In the genomic region with DNA sequence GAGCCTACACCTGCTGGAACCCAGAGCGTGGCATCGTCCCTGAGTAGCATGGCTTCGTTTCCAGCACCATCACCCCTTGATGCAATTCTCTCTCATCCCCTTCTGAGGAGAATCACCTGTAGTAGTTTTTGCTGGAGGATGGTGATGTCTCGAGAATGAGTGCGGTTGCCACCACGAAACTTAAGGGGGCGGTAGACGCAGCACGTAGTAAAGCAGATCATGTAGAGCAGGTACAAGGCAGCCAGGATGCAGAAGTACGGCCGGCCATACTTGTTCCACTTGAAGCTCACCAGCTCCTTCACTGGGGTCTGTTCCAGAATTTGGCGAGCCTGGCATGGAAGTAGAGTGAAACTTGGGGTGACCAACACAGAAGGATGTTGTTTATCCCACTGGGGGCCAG, we compare ENCODE assay signal across 22 cellular contexts. TPM values are rescaled to one million over a fixed set of nuclear protein-coding genes. Genes with fewer than 3 reads are reported as not detected.
DNase-seq lines count a peak whose midpoint lies in the region; ATAC-seq, FAIRE-seq and TF ChIP-seq lines count a peak whose summit lies in the region.
"Had no signal": no experiment of that assay in that cellular context is flagged by ENCODE, and none has a peak within 500 bp of the region (broad histone marks: within the 10 kb centered on the region; RNA-seq: fewer than 3 reads in every experiment).

No MANE protein-coding gene starts in this region.

- no peak overlapping the region for H4K91ac ChIP-seq in H1 (replicated peaks; ENCODE audit: insufficient read length, low read length)

- H2BK12ac ChIP-seq in H1 (ENCODE audit: low read depth, low read length) = no peak overlapping the region

- H3K79me2 ChIP-seq in MM.1S (ENCODE audit: low read length) (no peaks in the 10 kb centered on the region), H1 (ENCODE audit: control insufficient read depth in 1 of 2, insufficient read depth in 2 of 2, low read length in 2 of 2) (no peaks in the 10 kb centered on the region)

- 58% methylated on average over 12 of the region's 12 CpGs; no CpG with 5 or more reads in 1 of the 2 experiments for WGBS in H1 (ENCODE audit: extremely low coverage in 1 of 2, insufficient coverage in 1 of 2, insufficient read length in 1 of 2, insufficient replicate concordance in 2 of 2, low coverage in 1 of 2, low lambda C conversion rate in 2 of 2, missing lambda C conversion rate in 1 of 2), 2 experiments

- no peaks in the 10 kb centered on the region for H3K23me2 ChIP-seq in H1 (ENCODE audit: low read depth, low read length)

- H3K27ac Mint-ChIP-seq in activated naive CD4-positive, alpha-beta T cell treated with anti-CD3 and anti-CD28 coated beads, Interleukin-2, amount 10 ng/mL, durations not matched to agents 7 days and 5 days = no peak overlapping the region
- H3K27ac Mint-ChIP-seq in activated naive CD4-positive, alpha-beta T cell treated with anti-CD3 and anti-CD28 coated beads for 36 hours = no peak overlapping the region
- H3K27ac Mint-ChIP-seq in natural killer cell = no peak overlapping the region
- H3K27ac Mint-ChIP-seq: stimulated activated memory B cell treated with anti-CD40 and anti-IgM and Interleukin-4, amounts not matched to agents 10 μg/mL and 1 μg/mL and 100 μg/mL, for 72 hours had no signal

- H3K4ac ChIP-seq in H1 (replicated peaks; ENCODE audit: insufficient read length, low read depth, low read length) = no peak overlapping the region

- H3K36me3 ChIP-seq in MM.1S (replicated peaks; ENCODE audit: insufficient read depth, low read length) (no peaks in the 10 kb centered on the region), H1 (ENCODE audit: control insufficient read depth in 2 of 4, insufficient read depth in 4 of 4, low read length in 3 of 4) (no peaks in the 10 kb centered on the region)
- H3K36me3 ChIP-seq: transverse colon had no signal

- H2BK20ac ChIP-seq in H1 (ENCODE audit: low read length) = no peak overlapping the region

- no peak overlapping the region for H3K56ac ChIP-seq in H1 (replicated peaks; ENCODE audit: insufficient read length, low read depth, low read length)

- H3K9me2 ChIP-seq in MM.1S (replicated peaks; ENCODE audit: insufficient read depth, low read length) = no peaks in the 10 kb centered on the region

- H3K4me1 Mint-ChIP-seq in activated naive CD4-positive, alpha-beta T cell treated with anti-CD3 and anti-CD28 coated beads, Interleukin-2, amount 10 ng/mL, durations not matched to agents 7 days and 5 days = no peaks in the 10 kb centered on the region
- H3K4me1 Mint-ChIP-seq in activated naive CD4-positive, alpha-beta T cell treated with anti-CD3 and anti-CD28 coated beads for 36 hours (ENCODE audit: low read depth) = no peaks in the 10 kb centered on the region
- H3K4me1 Mint-ChIP-seq in natural killer cell = no peaks in the 10 kb centered on the region

- peak; percentile 26 for DNase-seq in activated naive CD4-positive, alpha-beta T cell treated with anti-CD3 and anti-CD28 coated beads, Interleukin-2, amount 10 ng/mL, durations not matched to agents 7 days and 5 days
- no peak for DNase-seq in activated naive CD4-positive, alpha-beta T cell treated with anti-CD3 and anti-CD28 coated beads for 36 hours
- DNase-seq in MM.1S (no peak), H1 (ENCODE audit: low read depth in 1 of 2, low spot score in 2 of 2) (peak; percentile 23 to 72), AML-193 (lab: John Stamatoyannopoulos, UW) (no peak), natural killer cell (no peak), NCI-H128 (lab: John Stamatoyannopoulos, UW; ENCODE audit: unreplicated experiment) (no peak)
- DNase-seq: activated CD4-positive, alpha-beta T cell treated with anti-CD3 and anti-CD28 coated beads for 1 hour; activated naive CD4-positive, alpha-beta T cell; foreskin melanocyte; GF-D8; naive B cell; NCI-H1417; NCI-H2171; NK-92 treated with Interleukin-12 subunit alpha and Interleukin-12 subunit beta, amount 100 ng/mL, for 24 hours; psoas muscle; Right ventricle myocardium superior; transverse colon had no signal

- H3K9me3 ChIP-seq in MM.1S (replicated peaks; ENCODE audit: insufficient read depth, low read length) = no peaks in the 10 kb centered on the region
- H3K9me3 ChIP-seq in H1 (ENCODE audit: insufficient read depth in 2 of 2, low read depth in 1 of 2, low read length in 1 of 2) = no peaks in the 10 kb centered on the region
- H3K9me3 ChIP-seq: psoas muscle, transverse colon had no signal

- no peak overlapping the region for H3K27ac ChIP-seq in MM.1S (ENCODE audit: low read length)
- no peak overlapping the region for H3K27ac ChIP-seq in H1 (ENCODE audit: low read depth, low read length)
- H3K27ac ChIP-seq: psoas muscle, transverse colon had no signal

- H3K79me1 ChIP-seq in H1 (ENCODE audit: low read depth, low read length) = no peaks in the 10 kb centered on the region

- H3K9me3 Mint-ChIP-seq in activated naive CD4-positive, alpha-beta T cell treated with anti-CD3 and anti-CD28 coated beads, Interleukin-2, amount 10 ng/mL, durations not matched to agents 7 days and 5 days = no peaks in the 10 kb centered on the region
- H3K9me3 Mint-ChIP-seq in activated naive CD4-positive, alpha-beta T cell treated with anti-CD3 and anti-CD28 coated beads for 36 hours = no peaks in the 10 kb centered on the region
- no peaks in the 10 kb centered on the region for H3K9me3 Mint-ChIP-seq in natural killer cell

- no peak for ATAC-seq in HG03139 (IDR thresholded peaks at IDR 0.05; ENCODE audit: unreplicated experiment)
- ATAC-seq in natural killer cell = no peak
- ATAC-seq: psoas muscle; stimulated activated memory B cell treated with anti-CD40 and anti-IgM and Interleukin-4, amounts not matched to agents 10 μg/mL and 1 μg/mL and 100 μg/mL, for 72 hours had no signal

- peak; percentile 33 to 47 for TF ChIP-seq RAD21 in H1 (IDR thresholded peaks at IDR 0.05 in 1 of 2, conservative IDR thresholded peaks at IDR 0.05 in 1 of 2; ENCODE audit: low read depth in 2 of 2, low read length in 2 of 2)

- no peaks in the 10 kb centered on the region for H3K36me3 Mint-ChIP-seq in activated naive CD4-positive, alpha-beta T cell treated with anti-CD3 and anti-CD28 coated beads, Interleukin-2, amount 10 ng/mL, durations not matched to agents 7 days and 5 days
- no peaks in the 10 kb centered on the region for H3K36me3 Mint-ChIP-seq in activated naive CD4-positive, alpha-beta T cell treated with anti-CD3 and anti-CD28 coated beads for 36 hours (ENCODE audit: low read depth)
- no peaks in the 10 kb centered on the region for H3K36me3 Mint-ChIP-seq in natural killer cell
- H3K36me3 Mint-ChIP-seq: naive B cell; stimulated activated memory B cell treated with anti-CD40 and anti-IgM and Interleukin-4, amounts not matched to agents 10 μg/mL and 1 μg/mL and 100 μg/mL, for 72 hours had no signal

- H2BK120ac ChIP-seq in H1 (replicated peaks; ENCODE audit: low read depth, low read length) = no peak overlapping the region

- no peak overlapping the region for H4K5ac ChIP-seq in H1 (ENCODE audit: insufficient read length, low read depth, low read length)

- intact Hi-C loops in activated naive CD4-positive, alpha-beta T cell treated with anti-CD3 and anti-CD28 coated beads for 36 hours (cut with micrococcal nuclease) = no loop called here
- intact Hi-C loops in natural killer cell (cut with micrococcal nuclease) = no loop called here

- no peak overlapping the region for H4K8ac ChIP-seq in H1 (ENCODE audit: extremely low read depth, insufficient read depth, low read length)

- CTCF ChIA-PET in activated naive CD4-positive, alpha-beta T cell treated with anti-CD3 and anti-CD28 coated beads, Interleukin-2, amount 10 ng/mL, durations not matched to agents 7 days and 5 days (lab: Charles Lee) = interaction anchor here (1.1 kb wide), 1 partner anchor 27 kb away, joined by 3 read pairs; no protein-coding TSS in a partner anchor
- CTCF ChIA-PET in activated naive CD4-positive, alpha-beta T cell treated with anti-CD3 and anti-CD28 coated beads for 36 hours (lab: Charles Lee) = interaction anchor here (0.6 to 1.1 kb wide), 3 partner anchors 9 to 106 kb away, joined by 3 to 5 read pairs (median 3); no protein-coding TSS in a partner anchor
- CTCF ChIA-PET in H1 (lab: Charles Lee; ENCODE audit: partially characterized antibody) = interaction anchor here (0.6 to 3.6 kb wide), 39 partner anchors 10 to 391 kb away, joined by 3 to 36 read pairs (median 5); a partner anchor contains a TSS

- POLR2A ChIA-PET in H1 (lab: Charles Lee; ENCODE audit: partially characterized antibody) = interaction anchor here (0.8 to 0.9 kb wide), 2 partner anchors 37 to 48 kb away, joined by 3 read pairs; no protein-coding TSS in a partner anchor

- no peak for TF ChIP-seq POLR2A in H1 (IDR thresholded peaks at IDR 0.05; ENCODE audit: control extremely low read depth in 1 of 2, low read depth in 2 of 2, low read length in 2 of 2)

- no peak overlapping the region for H3K18ac ChIP-seq in H1 (ENCODE audit: extremely low read depth, low read length)

- no peak overlapping the region for H3K4me3 Mint-ChIP-seq in activated naive CD4-positive, alpha-beta T cell treated with anti-CD3 and anti-CD28 coated beads, Interleukin-2, amount 10 ng/mL, durations not matched to agents 7 days and 5 days
- no peak overlapping the region for H3K4me3 Mint-ChIP-seq in activated naive CD4-positive, alpha-beta T cell treated with anti-CD3 and anti-CD28 coated beads for 36 hours
- H3K4me3 Mint-ChIP-seq in natural killer cell = no peak overlapping the region
- H3K4me3 Mint-ChIP-seq: stimulated activated memory B cell treated with anti-CD40 and anti-IgM and Interleukin-4, amounts not matched to agents 10 μg/mL and 1 μg/mL and 100 μg/mL, for 72 hours had no signal

- H3K14ac ChIP-seq in H1 (ENCODE audit: insufficient read length) = no peak overlapping the region

- H3K4me1 ChIP-seq in MM.1S (ENCODE audit: low read length) = no peaks in the 10 kb centered on the region
- H3K4me1 ChIP-seq in H1 (replicated peaks in 1 of 4; ENCODE audit: control insufficient read depth in 3 of 4, insufficient read depth in 4 of 4, low read length in 3 of 4) = no peaks in the 10 kb centered on the region
- H3K4me1 ChIP-seq: psoas muscle, transverse colon had no signal

- H2AFZ ChIP-seq in MM.1S (ENCODE audit: low read length) (no peak overlapping the region), H1 (ENCODE audit: low read length) (no peak overlapping the region)

- H3K4me2 ChIP-seq in MM.1S (ENCODE audit: low read depth, low read length) (no peak overlapping the region), H1 (ENCODE audit: insufficient read depth in 1 of 2, low read depth in 2 of 2, low read length in 2 of 2) (no peak overlapping the region)

- no peak overlapping the region for H3K4me3 ChIP-seq in MM.1S (ENCODE audit: low read length)
- no peak overlapping the region for H3K4me3 ChIP-seq in H1 (ENCODE audit: extremely low read depth in 1 of 4, insufficient read depth in 2 of 4, low read depth in 3 of 4, low read length in 4 of 4)
- H3K4me3 ChIP-seq: lung, psoas muscle, transverse colon had no signal

- H2BK5ac ChIP-seq in H1 (ENCODE audit: low read depth, low read length) = no peak overlapping the region

- TF ChIP-seq CTCF in MM.1S (IDR thresholded peaks at IDR 0.05; ENCODE audit: low read length) (peak; percentile 24), H1 (IDR thresholded peaks at IDR 0.05; ENCODE audit: control extremely low read depth in 1 of 3, insufficient read depth in 1 of 3, low read depth in 1 of 3, low read length in 3 of 3) (peak; percentile 71 to 81 (median 77)), natural killer cell (IDR thresholded peaks at IDR 0.05) (no peak)

- H3K23ac ChIP-seq in H1 (ENCODE audit: insufficient read length) = no peak overlapping the region

- peaks cover 9% of the 10 kb centered on the region for H3K27me3 Mint-ChIP-seq in activated naive CD4-positive, alpha-beta T cell treated with anti-CD3 and anti-CD28 coated beads, Interleukin-2, amount 10 ng/mL, durations not matched to agents 7 days and 5 days
- no peaks in the 10 kb centered on the region for H3K27me3 Mint-ChIP-seq in activated naive CD4-positive, alpha-beta T cell treated with anti-CD3 and anti-CD28 coated beads for 36 hours (ENCODE audit: low read depth)
- peaks cover 3 to 6% of the 10 kb centered on the region in 2 donors for H3K27me3 Mint-ChIP-seq in natural killer cell (ENCODE audit: low read depth in 2 of 2)
- H3K27me3 Mint-ChIP-seq: stimulated activated memory B cell treated with anti-CD40 and anti-IgM and Interleukin-4, amounts not matched to agents 10 μg/mL and 1 μg/mL and 100 μg/mL, for 72 hours had no signal

- H3K27me3 ChIP-seq in MM.1S (replicated peaks; ENCODE audit: insufficient read depth, low read length) = no peaks in the 10 kb centered on the region
- peaks cover 0 to 8% (median 0%) of the 10 kb centered on the region in 4 experiments; a peak in 4 of 7 replicates for H3K27me3 ChIP-seq in H1 (replicated peaks in 1 of 4; ENCODE audit: control insufficient read depth in 3 of 4, extremely low read depth in 1 of 4, insufficient read depth in 3 of 4, low read length in 3 of 4)
- H3K27me3 ChIP-seq: transverse colon had no signal

- no peak for FAIRE-seq in H1 (lab: Jason Lieb, UNC)
- FAIRE-seq: colon had no signal

- H2AK5ac ChIP-seq in H1 (ENCODE audit: low read depth, low read length) = no peak overlapping the region

- H3F3A ChIP-seq in MM.1S (ENCODE audit: insufficient read depth, low read length) = no peaks in the 10 kb centered on the region

- no peak overlapping the region for H2BK15ac ChIP-seq in H1 (ENCODE audit: low read length)

- H3K9ac ChIP-seq in MM.1S (ENCODE audit: low read length) (no peak overlapping the region), H1 (replicated peaks in 1 of 4; ENCODE audit: extremely low read depth in 1 of 4, low read depth in 3 of 4, low read length in 3 of 4) (no peak overlapping the region)

- H4K20me1 ChIP-seq in MM.1S (ENCODE audit: insufficient read depth, low read length) = no peaks in the 10 kb centered on the region
- H4K20me1 ChIP-seq in H1 (replicated peaks in 1 of 2; ENCODE audit: control insufficient read depth in 1 of 2, insufficient read depth in 2 of 2, low read length in 2 of 2) = no peaks in the 10 kb centered on the region

- no peak for TF ChIP-seq EP300 in H1 (IDR thresholded peaks at IDR 0.05; ENCODE audit: borderline replicate concordance in 1 of 2, low read depth in 2 of 2, low read length in 2 of 2)

RNA-seq across cellular contexts. Expression of a gene that starts 8.1 kb away (rescaled TPM):
- total RNA-seq in activated naive CD4-positive, alpha-beta T cell treated with anti-CD3 and anti-CD28 coated beads for 36 hours = not detected
- not detected in 2 replicates for total RNA-seq in H1 (2021; fragmentation: NEBNext Ultra II Directional; extraction: Animal tissue kit (Norgen Biotek cat#: 25700))
- 0.03 and 0.05 TPM in 2 replicates for polyA plus RNA-seq in H1 (2011; rRNA removed)
- polyA plus RNA-seq in H1 (2011; cell fraction: cytosol; rRNA removed) = not detected
- 0.13 TPM for polyA plus RNA-seq in H1 (2011; cell fraction: nucleus; rRNA removed)
- 0.11 TPM in 1 of 4 replicates, not detected in the others for polyA plus RNA-seq in H1 (2012, experiment 1 of 2)
- polyA plus RNA-seq in H1 (2012, experiment 2 of 2) = not detected
- polyA plus RNA-seq in H1 (2013, experiment 1 of 2) = not detected
- polyA plus RNA-seq in H1 (2013, experiment 2 of 2) = not detected
- polyA minus RNA-seq in H1 (2011; rRNA and poly(A)+ RNA removed) = 0.16 and 0.22 TPM in 2 replicates
- not detected for polyA minus RNA-seq in H1 (2011; cell fraction: cytosol; rRNA and poly(A)+ RNA removed)
- not detected for polyA minus RNA-seq in H1 (2011; cell fraction: nucleus; rRNA and poly(A)+ RNA removed)
- total RNA-seq in natural killer cell = not detected
- total RNA-seq: lung, Right ventricle myocardium superior, transverse colon had no signal
- polyA plus RNA-seq: psoas muscle had no signal

RNA-seq across cellular contexts. Expression of a gene that starts 13.9 kb away (rescaled TPM):
- not detected for total RNA-seq in activated naive CD4-positive, alpha-beta T cell treated with anti-CD3 and anti-CD28 coated beads for 36 hours
- total RNA-seq in H1 (2021; fragmentation: NEBNext Ultra II Directional; extraction: Animal tissue kit (Norgen Biotek cat#: 25700)) = not detected in 2 replicates
- not detected in 2 replicates for polyA plus RNA-seq in H1 (2011; rRNA removed)
- polyA plus RNA-seq in H1 (2011; cell fraction: cytosol; rRNA removed) = not detected
- not detected for polyA plus RNA-seq in H1 (2011; cell fraction: nucleus; rRNA removed)
- not detected in 4 replicates for polyA plus RNA-seq in H1 (2012, experiment 1 of 2)
- not detected for polyA plus RNA-seq in H1 (2012, experiment 2 of 2)
- polyA plus RNA-seq in H1 (2013, experiment 1 of 2) = not detected
- polyA plus RNA-seq in H1 (2013, experiment 2 of 2) = not detected
- not detected in 2 replicates for polyA minus RNA-seq in H1 (2011; rRNA and poly(A)+ RNA removed)
- polyA minus RNA-seq in H1 (2011; cell fraction: cytosol; rRNA and poly(A)+ RNA removed) = not detected
- polyA minus RNA-seq in H1 (2011; cell fraction: nucleus; rRNA and poly(A)+ RNA removed) = not detected
- not detected for total RNA-seq in natural killer cell
- total RNA-seq: lung, psoas muscle, Right ventricle myocardium superior, transverse colon had no signal
- polyA plus RNA-seq: psoas muscle had no signal

RNA-seq across cellular contexts. Expression of a gene that starts 36.8 kb away (rescaled TPM):
- total RNA-seq in activated naive CD4-positive, alpha-beta T cell treated with anti-CD3 and anti-CD28 coated beads for 36 hours = under 1 TPM; 0.52 to 0.83 TPM
- total RNA-seq in H1 (2021; fragmentation: NEBNext Ultra II Directional; extraction: Animal tissue kit (Norgen Biotek cat#: 25700)) = 1.1 and 1.8 TPM in 2 replicates
- 1.9 and 3.6 TPM in 2 replicates for polyA plus RNA-seq in H1 (2011; rRNA removed)
- polyA plus RNA-seq in H1 (2011; cell fraction: cytosol; rRNA removed) = 2.8 TPM
- 14.4 TPM for polyA plus RNA-seq in H1 (2011; cell fraction: nucleus; rRNA removed)
- 1.5 to 3.5 TPM (median 1.9 TPM) in 4 replicates for polyA plus RNA-seq in H1 (2012, experiment 1 of 2)
- polyA plus RNA-seq in H1 (2012, experiment 2 of 2) = 0.50 TPM
- 0.89 TPM for polyA plus RNA-seq in H1 (2013, experiment 1 of 2)
- polyA plus RNA-seq in H1 (2013, experiment 2 of 2) = 0.87 TPM
- 1.7 and 3.0 TPM in 2 replicates for polyA minus RNA-seq in H1 (2011; rRNA and poly(A)+ RNA removed)
- 1.4 TPM for polyA minus RNA-seq in H1 (2011; cell fraction: cytosol; rRNA and poly(A)+ RNA removed)
- 4.6 TPM for polyA minus RNA-seq in H1 (2011; cell fraction: nucleus; rRNA and poly(A)+ RNA removed)
- total RNA-seq in natural killer cell = under 1 TPM in 2 of 3 donors, not detected in 1; 0.09 to 0.61 TPM

RNA-seq across cellular contexts. Expression of a gene that starts 39.9 kb away (rescaled TPM):
- total RNA-seq in activated naive CD4-positive, alpha-beta T cell treated with anti-CD3 and anti-CD28 coated beads for 36 hours = not detected
- 0.48 and 0.52 TPM in 2 replicates for total RNA-seq in H1 (2021; fragmentation: NEBNext Ultra II Directional; extraction: Animal tissue kit (Norgen Biotek cat#: 25700))
- polyA plus RNA-seq in H1 (2011; rRNA removed) = 1.1 and 2.1 TPM in 2 replicates
- 1.2 TPM for polyA plus RNA-seq in H1 (2011; cell fraction: cytosol; rRNA removed)
- 5.5 TPM for polyA plus RNA-seq in H1 (2011; cell fraction: nucleus; rRNA removed)
- 0.60 to 1.1 TPM (median 0.98 TPM) in 4 replicates for polyA plus RNA-seq in H1 (2012, experiment 1 of 2)
- 0.34 TPM for polyA plus RNA-seq in H1 (2012, experiment 2 of 2)
- 0.67 TPM for polyA plus RNA-seq in H1 (2013, experiment 1 of 2)
- 0.31 TPM for polyA plus RNA-seq in H1 (2013, experiment 2 of 2)
- polyA minus RNA-seq in H1 (2011; rRNA and poly(A)+ RNA removed) = 1.7 and 1.9 TPM in 2 replicates
- polyA minus RNA-seq in H1 (2011; cell fraction: cytosol; rRNA and poly(A)+ RNA removed) = not detected
- 3.5 TPM for polyA minus RNA-seq in H1 (2011; cell fraction: nucleus; rRNA and poly(A)+ RNA removed)
- total RNA-seq in natural killer cell = not detected
- total RNA-seq: psoas muscle, Right ventricle myocardium superior had no signal

Comparison
In these comparisons a context has a peak if more than half of its experiments do, and no peak if none do; other contexts are left out.
1. DNase-seq: peak in activated naive CD4-positive, alpha-beta T cell treated with anti-CD3 and anti-CD28 coated beads, Interleukin-2, amount 10 ng/mL, durations not matched to agents 7 days and 5 days (single experiment) and H1 (2 of 2); none in activated naive CD4-positive, alpha-beta T cell treated with anti-CD3 and anti-CD28 coated beads for 36 hours (single experiment), MM.1S (single experiment), AML-193 (0 of 2), natural killer cell (single experiment) and NCI-H128 (single experiment).